In genomic region chr10:45424668-45425404, GRCh38 we compare ENCODE assay signal across 22 cellular contexts. TPM values are rescaled to one million over a fixed set of nuclear protein-coding genes. Genes with fewer than 3 reads are reported as not detected.
DNase-seq lines count a peak whose midpoint lies in the region; TF ChIP-seq lines count a peak whose summit lies in the region.
"Had no signal": no experiment of that assay in that cellular context is flagged by ENCODE, and none has a peak within 500 bp of the region (broad histone marks: within the 10 kb centered on the region; RNA-seq: fewer than 3 reads in every experiment).

No MANE protein-coding gene starts in this region.

- peaks cover 81% of the 10 kb centered on the region for H3K4me1 Mint-ChIP-seq in activated T-helper 1 cell treated with anti-CD3 and anti-CD28 coated beads, Interleukin-12 subunit alpha, Interleukin-12 subunit beta, Interleukin-2, Interleukin-4 antibody, amounts not matched to agents 30 ng/mL and 10 ng/mL and 1 ng/mL, durations not matched to agents 14 hours and 24 hours and 36 hours (ENCODE audit: low read depth)
- H3K4me1 Mint-ChIP-seq in osteocyte (ENCODE audit: unreplicated experiment) = peaks cover under 1% of the 10 kb centered on the region

- H3K36me3 Mint-ChIP-seq in activated T-helper 1 cell treated with anti-CD3 and anti-CD28 coated beads, Interleukin-12 subunit alpha, Interleukin-12 subunit beta, Interleukin-2, Interleukin-4 antibody, amounts not matched to agents 30 ng/mL and 10 ng/mL and 1 ng/mL, durations not matched to agents 14 hours and 24 hours and 36 hours (ENCODE audit: low read depth) = peaks cover 13% of the 10 kb centered on the region
- H3K36me3 Mint-ChIP-seq in osteocyte (ENCODE audit: unreplicated experiment) = no peaks in the 10 kb centered on the region

- TF ChIP-seq CTCF in osteocyte (IDR thresholded peaks at IDR 0.05) = no peak

- no peaks in the 10 kb centered on the region for H3K27me3 Mint-ChIP-seq in activated T-helper 1 cell treated with anti-CD3 and anti-CD28 coated beads, Interleukin-12 subunit alpha, Interleukin-12 subunit beta, Interleukin-2, Interleukin-4 antibody, amounts not matched to agents 30 ng/mL and 10 ng/mL and 1 ng/mL, durations not matched to agents 14 hours and 24 hours and 36 hours (ENCODE audit: insufficient read depth)
- peaks cover 4% of the 10 kb centered on the region for H3K27me3 Mint-ChIP-seq in osteocyte (ENCODE audit: unreplicated experiment)
- H3K27me3 Mint-ChIP-seq: naive B cell had no signal

- H3K27ac Mint-ChIP-seq in activated T-helper 1 cell treated with anti-CD3 and anti-CD28 coated beads, Interleukin-12 subunit alpha, Interleukin-12 subunit beta, Interleukin-2, Interleukin-4 antibody, amounts not matched to agents 30 ng/mL and 10 ng/mL and 1 ng/mL, durations not matched to agents 14 hours and 24 hours and 36 hours = no peak overlapping the region
- no peak overlapping the region for H3K27ac Mint-ChIP-seq in osteocyte (ENCODE audit: unreplicated experiment)
- H3K27ac Mint-ChIP-seq: activated CD4-positive, alpha-beta T cell treated with anti-CD3 and anti-CD28 coated beads for 36 hours had no signal

- H3K9me3 Mint-ChIP-seq in activated T-helper 1 cell treated with anti-CD3 and anti-CD28 coated beads, Interleukin-12 subunit alpha, Interleukin-12 subunit beta, Interleukin-2, Interleukin-4 antibody, amounts not matched to agents 30 ng/mL and 10 ng/mL and 1 ng/mL, durations not matched to agents 14 hours and 24 hours and 36 hours = no peaks in the 10 kb centered on the region
- H3K9me3 Mint-ChIP-seq in osteocyte (ENCODE audit: unreplicated experiment) = no peaks in the 10 kb centered on the region
- H3K9me3 Mint-ChIP-seq: naive B cell had no signal

- peak overlapping the region; percentile 30 for H3K4me3 Mint-ChIP-seq in activated T-helper 1 cell treated with anti-CD3 and anti-CD28 coated beads, Interleukin-12 subunit alpha, Interleukin-12 subunit beta, Interleukin-2, Interleukin-4 antibody, amounts not matched to agents 30 ng/mL and 10 ng/mL and 1 ng/mL, durations not matched to agents 14 hours and 24 hours and 36 hours
- H3K4me3 Mint-ChIP-seq in osteocyte (ENCODE audit: unreplicated experiment) = no peak overlapping the region
- H3K4me3 Mint-ChIP-seq: activated CD4-positive, alpha-beta T cell treated with anti-CD3 and anti-CD28 coated beads for 36 hours; naive B cell had no signal

- peak; percentile 57 for DNase-seq in Ammon's horn (ENCODE audit: low spot score)
- DNase-seq in D341Med (ENCODE audit: low spot score) = peak; percentile 22
- DNase-seq in activated T-helper 1 cell treated with anti-CD3 and anti-CD28 coated beads, Interleukin-12 subunit alpha, Interleukin-12 subunit beta, Interleukin-2, Interleukin-4 antibody, amounts not matched to agents 30 ng/mL and 10 ng/mL and 1 ng/mL, durations not matched to agents 14 hours and 24 hours and 36 hours (ENCODE audit: low spot score) = no peak
- peak; percentile 75 for DNase-seq in osteocyte (ENCODE audit: extremely low spot score, unreplicated experiment)
- no peak for DNase-seq in OCI-M1 (lab: John Stamatoyannopoulos, UW)
- DNase-seq in NCI-H524 (lab: John Stamatoyannopoulos, UW) = no peak
- DNase-seq in NCI-H2171 treated with DMSO at 0.1 percent for 48 hours (lab: John Stamatoyannopoulos, UW) = no peak
- DNase-seq: activated CD4-positive, alpha-beta T cell treated with anti-CD3 and anti-CD28 coated beads for 36 hours; activated gamma-delta T cell treated with Interleukin-2 at 50 U/mL for 16 hours; Caco-2; dorsolateral prefrontal cortex; foreskin keratinocyte; islet precursor cell; mammary epithelial cell; naive B cell; NCI-H1105; NCI-H2081; NCI-H510A; NK-92 treated with Interleukin-12 subunit alpha and Interleukin-12 subunit beta, amount 100 ng/mL, for 24 hours; SK-N-SH; stimulated activated naive CD4-positive, alpha-beta T cell had no signal

- intact Hi-C loops in activated T-helper 1 cell treated with anti-CD3 and anti-CD28 coated beads, Interleukin-12 subunit alpha, Interleukin-12 subunit beta, Interleukin-2, Interleukin-4 antibody, amounts not matched to agents 30 ng/mL and 10 ng/mL and 1 ng/mL, durations not matched to agents 14 hours and 24 hours and 36 hours (cut with micrococcal nuclease) = no loop called here

RNA-seq across cellular contexts. Expression of gene ALOX5, which starts 50.8 kb away (rescaled TPM):
- 2.9 and 3.1 TPM in 2 replicates for total RNA-seq in activated T-helper 1 cell treated with anti-CD3 and anti-CD28 coated beads, Interleukin-12 subunit alpha, Interleukin-12 subunit beta, Interleukin-2, Interleukin-4 antibody, amounts not matched to agents 30 ng/mL and 10 ng/mL and 1 ng/mL, durations not matched to agents 14 hours and 24 hours and 36 hours
- total RNA-seq in osteocyte = not detected in 2 replicates
- total RNA-seq: Caco-2, foreskin keratinocyte, osteoblast had no signal

Comparison
In these comparisons a context has a peak if more than half of its experiments do, and no peak if none do; other contexts are left out.
1. DNase-seq: peak in Ammon's horn (single experiment), D341Med (single experiment) and osteocyte (single experiment); none in activated T-helper 1 cell treated with anti-CD3 and anti-CD28 coated beads, Interleukin-12 subunit alpha, Interleukin-12 subunit beta, Interleukin-2, Interleukin-4 antibody, amounts not matched to agents 30 ng/mL and 10 ng/mL and 1 ng/mL, durations not matched to agents 14 hours and 24 hours and 36 hours (single experiment), OCI-M1 (single experiment), NCI-H524 (0 of 2) and NCI-H2171 treated with DMSO at 0.1 percent for 48 hours (single experiment).